1 cellular context compared by ENCODE assay signal in genomic region chr3:197458179-197458707, GRCh38.
TF ChIP-seq lines count a peak whose summit lies in the region.

No MANE protein-coding gene starts in this region.

TF ChIP-seq in HepG2, 621 proteins besides CTCF, POLR2A, EP300 and RAD21 (continued from another document and continues in another):
- TF ChIP-seq PRDM4 (CRISPR knock-in tag; IDR thresholded peaks at IDR 0.05; ENCODE audit: borderline replicate concordance) (no peak), RFXAP (CRISPR knock-in tag; IDR thresholded peaks at IDR 0.05; ENCODE audit: borderline replicate concordance) (no peak), ZHX2 (IDR thresholded peaks at IDR 0.05; ENCODE audit: low read depth) (no peak), ZHX2 (CRISPR knock-in tag; IDR thresholded peaks at IDR 0.05; ENCODE audit: borderline replicate concordance) (no peak), GABPB1 (CRISPR knock-in tag; IDR thresholded peaks at IDR 0.05) (no peak), ZFP36 (IDR thresholded peaks at IDR 0.05; ENCODE audit: borderline replicate concordance, low read depth, low read length, partially characterized antibody) (no peak), ZNF33B (CRISPR knock-in tag; IDR thresholded peaks at IDR 0.05) (no peak), ZNF576 (CRISPR knock-in tag; IDR thresholded peaks at IDR 0.05) (no peak), NR1H2 (CRISPR knock-in tag; IDR thresholded peaks at IDR 0.05; ENCODE audit: borderline replicate concordance, low read depth) (no peak), KLF6 (CRISPR knock-in tag; IDR thresholded peaks at IDR 0.05) (no peak), ZNF230 (CRISPR knock-in tag; IDR thresholded peaks at IDR 0.05) (no peak), TFDP2 (CRISPR knock-in tag; IDR thresholded peaks at IDR 0.05) (no peak), ZNF598 (CRISPR knock-in tag; IDR thresholded peaks at IDR 0.05; ENCODE audit: borderline replicate concordance) (no peak), ZNF782 (CRISPR knock-in tag; IDR thresholded peaks at IDR 0.05; ENCODE audit: borderline replicate concordance) (no peak), RELA (CRISPR knock-in tag; IDR thresholded peaks at IDR 0.05) (no peak), HCFC1 (IDR thresholded peaks at IDR 0.05; ENCODE audit: low read depth, low read length) (no peak), ZFP36L2 (CRISPR knock-in tag; IDR thresholded peaks at IDR 0.05) (no peak), ZFP1 (CRISPR knock-in tag; IDR thresholded peaks at IDR 0.05) (no peak)
- TF ChIP-seq, protein P1, sequence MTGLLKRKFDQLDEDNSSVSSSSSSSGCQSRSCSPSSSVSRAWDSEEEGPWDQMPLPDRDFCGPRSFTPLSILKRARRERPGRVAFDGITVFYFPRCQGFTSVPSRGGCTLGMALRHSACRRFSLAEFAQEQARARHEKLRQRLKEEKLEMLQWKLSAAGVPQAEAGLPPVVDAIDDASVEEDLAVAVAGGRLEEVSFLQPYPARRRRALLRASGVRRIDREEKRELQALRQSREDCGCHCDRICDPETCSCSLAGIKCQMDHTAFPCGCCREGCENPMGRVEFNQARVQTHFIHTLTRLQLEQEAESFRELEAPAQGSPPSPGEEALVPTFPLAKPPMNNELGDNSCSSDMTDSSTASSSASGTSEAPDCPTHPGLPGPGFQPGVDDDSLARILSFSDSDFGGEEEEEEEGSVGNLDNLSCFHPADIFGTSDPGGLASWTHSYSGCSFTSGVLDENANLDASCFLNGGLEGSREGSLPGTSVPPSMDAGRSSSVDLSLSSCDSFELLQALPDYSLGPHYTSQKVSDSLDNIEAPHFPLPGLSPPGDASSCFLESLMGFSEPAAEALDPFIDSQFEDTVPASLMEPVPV (CRISPR knock-in tag; IDR thresholded peaks at IDR 0.05): no peak
- TF ChIP-seq, protein P2, sequence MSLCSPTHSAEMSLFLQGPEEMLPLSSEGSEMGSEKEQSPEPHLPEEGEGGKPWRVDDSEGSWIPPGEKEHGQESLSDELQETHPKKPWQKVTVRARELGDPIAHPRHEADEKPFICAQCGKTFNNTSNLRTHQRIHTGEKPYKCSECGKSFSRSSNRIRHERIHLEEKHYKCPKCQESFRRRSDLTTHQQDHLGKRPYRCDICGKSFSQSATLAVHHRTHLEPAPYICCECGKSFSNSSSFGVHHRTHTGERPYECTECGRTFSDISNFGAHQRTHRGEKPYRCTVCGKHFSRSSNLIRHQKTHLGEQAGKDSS (CRISPR knock-in tag; IDR thresholded peaks at IDR 0.05; ENCODE audit: borderline replicate concordance, low read depth): no peak
- TF ChIP-seq, protein P3, sequence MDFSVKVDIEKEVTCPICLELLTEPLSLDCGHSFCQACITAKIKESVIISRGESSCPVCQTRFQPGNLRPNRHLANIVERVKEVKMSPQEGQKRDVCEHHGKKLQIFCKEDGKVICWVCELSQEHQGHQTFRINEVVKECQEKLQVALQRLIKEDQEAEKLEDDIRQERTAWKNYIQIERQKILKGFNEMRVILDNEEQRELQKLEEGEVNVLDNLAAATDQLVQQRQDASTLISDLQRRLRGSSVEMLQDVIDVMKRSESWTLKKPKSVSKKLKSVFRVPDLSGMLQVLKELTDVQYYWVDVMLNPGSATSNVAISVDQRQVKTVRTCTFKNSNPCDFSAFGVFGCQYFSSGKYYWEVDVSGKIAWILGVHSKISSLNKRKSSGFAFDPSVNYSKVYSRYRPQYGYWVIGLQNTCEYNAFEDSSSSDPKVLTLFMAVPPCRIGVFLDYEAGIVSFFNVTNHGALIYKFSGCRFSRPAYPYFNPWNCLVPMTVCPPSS (IDR thresholded peaks at IDR 0.05): no peak
- TF ChIP-seq, protein P4, sequence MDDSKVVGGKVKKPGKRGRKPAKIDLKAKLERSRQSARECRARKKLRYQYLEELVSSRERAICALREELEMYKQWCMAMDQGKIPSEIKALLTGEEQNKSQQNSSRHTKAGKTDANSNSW (CRISPR knock-in tag; IDR thresholded peaks at IDR 0.05; ENCODE audit: borderline replicate concordance): no peak
- TF ChIP-seq, protein P5, sequence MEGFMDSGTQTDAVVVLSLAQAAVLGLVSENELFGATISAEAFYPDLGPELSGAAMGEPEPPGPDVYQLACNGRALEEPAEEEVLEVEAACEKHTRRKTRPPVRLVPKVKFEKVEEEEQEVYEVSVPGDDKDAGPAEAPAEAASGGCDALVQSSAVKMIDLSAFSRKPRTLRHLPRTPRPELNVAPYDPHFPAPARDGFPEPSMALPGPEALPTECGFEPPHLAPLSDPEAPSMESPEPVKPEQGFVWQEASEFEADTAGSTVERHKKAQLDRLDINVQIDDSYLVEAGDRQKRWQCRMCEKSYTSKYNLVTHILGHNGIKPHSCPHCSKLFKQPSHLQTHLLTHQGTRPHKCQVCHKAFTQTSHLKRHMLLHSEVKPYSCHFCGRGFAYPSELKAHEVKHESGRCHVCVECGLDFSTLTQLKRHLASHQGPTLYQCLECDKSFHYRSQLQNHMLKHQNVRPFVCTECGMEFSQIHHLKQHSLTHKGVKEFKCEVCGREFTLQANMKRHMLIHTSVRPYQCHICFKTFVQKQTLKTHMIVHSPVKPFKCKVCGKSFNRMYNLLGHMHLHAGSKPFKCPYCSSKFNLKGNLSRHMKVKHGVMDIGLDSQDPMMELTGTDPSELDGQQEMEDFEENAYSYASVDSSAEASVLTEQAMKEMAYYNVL (CRISPR knock-in tag; IDR thresholded peaks at IDR 0.05; ENCODE audit: borderline replicate concordance): no peak; the same call in 1 of the 2 replicates
- TF ChIP-seq, protein P6, sequence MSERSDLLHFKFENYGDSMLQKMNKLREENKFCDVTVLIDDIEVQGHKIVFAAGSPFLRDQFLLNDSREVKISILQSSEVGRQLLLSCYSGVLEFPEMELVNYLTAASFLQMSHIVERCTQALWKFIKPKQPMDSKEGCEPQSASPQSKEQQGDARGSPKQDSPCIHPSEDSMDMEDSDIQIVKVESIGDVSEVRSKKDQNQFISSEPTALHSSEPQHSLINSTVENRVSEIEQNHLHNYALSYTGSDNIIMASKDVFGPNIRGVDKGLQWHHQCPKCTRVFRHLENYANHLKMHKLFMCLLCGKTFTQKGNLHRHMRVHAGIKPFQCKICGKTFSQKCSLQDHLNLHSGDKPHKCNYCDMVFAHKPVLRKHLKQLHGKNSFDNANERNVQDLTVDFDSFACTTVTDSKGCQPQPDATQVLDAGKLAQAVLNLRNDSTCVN (CRISPR knock-in tag; IDR thresholded peaks at IDR 0.05; ENCODE audit: borderline replicate concordance): no peak
- TF ChIP-seq, protein P7, sequence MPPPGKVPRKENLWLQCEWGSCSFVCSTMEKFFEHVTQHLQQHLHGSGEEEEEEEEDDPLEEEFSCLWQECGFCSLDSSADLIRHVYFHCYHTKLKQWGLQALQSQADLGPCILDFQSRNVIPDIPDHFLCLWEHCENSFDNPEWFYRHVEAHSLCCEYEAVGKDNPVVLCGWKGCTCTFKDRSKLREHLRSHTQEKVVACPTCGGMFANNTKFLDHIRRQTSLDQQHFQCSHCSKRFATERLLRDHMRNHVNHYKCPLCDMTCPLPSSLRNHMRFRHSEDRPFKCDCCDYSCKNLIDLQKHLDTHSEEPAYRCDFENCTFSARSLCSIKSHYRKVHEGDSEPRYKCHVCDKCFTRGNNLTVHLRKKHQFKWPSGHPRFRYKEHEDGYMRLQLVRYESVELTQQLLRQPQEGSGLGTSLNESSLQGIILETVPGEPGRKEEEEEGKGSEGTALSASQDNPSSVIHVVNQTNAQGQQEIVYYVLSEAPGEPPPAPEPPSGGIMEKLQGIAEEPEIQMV (CRISPR knock-in tag; IDR thresholded peaks at IDR 0.05; ENCODE audit: low read depth): no peak
